In genomic region chr20:37744347-37744746, GRCh38 we compare ENCODE assay signal across 20 cellular contexts.
"Had no signal": no experiment of that assay in that cellular context is flagged by ENCODE, and none has a peak within 500 bp of the region (broad histone marks: within the 10 kb centered on the region; RNA-seq: fewer than 3 reads in every experiment).

No MANE protein-coding gene starts in this region.

- H3K4me3 ChIP-seq: coronary artery, esophagus squamous epithelium, gastrocnemius medialis, left ventricle myocardium inferior, spleen, tibial artery had no signal

- H3K9me3 ChIP-seq: esophagus squamous epithelium, gastrocnemius medialis, spleen, tibial artery had no signal

- H3K27ac Mint-ChIP-seq: activated CD4-positive, alpha-beta T cell treated with anti-CD3 and anti-CD28 coated beads, Interleukin-2, amount 10 ng/mL, durations not matched to agents 24 days and 14 days; activated T-cell treated with anti-CD3 and anti-CD28 coated beads, Interleukin-2, amount 50 U/mL, for 72 hours; mesothelial cell of epicardium; natural killer cell treated with Interleukin-12 subunit alpha and Interleukin-12 subunit beta and Interleukin-15 and Interleukin-18, amount 100 ng/mL, for 72 hours; progenitor cell of endocrine pancreas had no signal

- DNase-seq: activated CD4-positive, alpha-beta T cell treated with anti-CD3 and anti-CD28 coated beads, Interleukin-2, amount 10 ng/mL, durations not matched to agents 24 days and 14 days; activated effector memory CD4-positive, alpha-beta T cell treated with anti-CD3 and anti-CD28 coated beads, Interleukin-2, amount 50 U/mL, for 16 hours; activated T-cell treated with anti-CD3 and anti-CD28 coated beads, Interleukin-2, amount 50 U/mL, for 72 hours; amygdala; cerebellar nuclear complex; esophagus squamous epithelium; gastrocnemius medialis; hippocampal formation; left ventricle myocardium inferior; retina; spleen; stimulated activated CD4-positive, alpha-beta T cell treated with anti-CD3 and anti-CD28 coated beads, Interleukin-4, amount 100 ng/mL, for 24 hours; stimulated activated naive CD8-positive, alpha-beta T cell treated with anti-CD3 and anti-CD28 coated beads, Interleukin-15, Interleukin-2, amounts not matched to agents 100 U/mL and 50 U/mL, for 24 hours; substantia nigra; tibial artery had no signal

- H3K9me3 Mint-ChIP-seq: activated CD4-positive, alpha-beta T cell treated with anti-CD3 and anti-CD28 coated beads, Interleukin-2, amount 10 ng/mL, durations not matched to agents 24 days and 14 days; activated naive CD4-positive, alpha-beta T cell treated with anti-CD3 and anti-CD28 coated beads, Interleukin-2, amount 50 U/mL, for 72 hours; activated T-cell treated with anti-CD3 and anti-CD28 coated beads, Interleukin-2, amount 50 U/mL, for 72 hours; mesothelial cell of epicardium; natural killer cell treated with Interleukin-12 subunit alpha and Interleukin-12 subunit beta and Interleukin-15 and Interleukin-18, amount 100 ng/mL, for 72 hours had no signal

- H3K27me3 ChIP-seq: esophagus squamous epithelium, gastrocnemius medialis, spleen, tibial artery had no signal

- H3K4me1 Mint-ChIP-seq: mesothelial cell of epicardium had no signal

- H3K4me3 Mint-ChIP-seq: activated CD4-positive, alpha-beta T cell treated with anti-CD3 and anti-CD28 coated beads, Interleukin-2, amount 10 ng/mL, durations not matched to agents 24 days and 14 days; activated T-cell treated with anti-CD3 and anti-CD28 coated beads, Interleukin-2, amount 50 U/mL, for 72 hours; mesothelial cell of epicardium; natural killer cell treated with Interleukin-12 subunit alpha and Interleukin-12 subunit beta and Interleukin-15 and Interleukin-18, amount 100 ng/mL, for 72 hours had no signal

- ATAC-seq: activated naive CD4-positive, alpha-beta T cell treated with anti-CD3 and anti-CD28 coated beads, Interleukin-2, amount 50 U/mL, for 72 hours; activated T-cell treated with anti-CD3 and anti-CD28 coated beads, Interleukin-2, amount 50 U/mL, for 72 hours; gastrocnemius medialis; natural killer cell treated with Interleukin-12 subunit alpha and Interleukin-12 subunit beta and Interleukin-15 and Interleukin-18, amount 100 ng/mL, for 72 hours; stimulated activated naive CD8-positive, alpha-beta T cell treated with anti-CD3 and anti-CD28 coated beads, Interleukin-15, Interleukin-2, amounts not matched to agents 100 U/mL and 50 U/mL, for 24 hours had no signal

- H3K4me1 ChIP-seq: esophagus squamous epithelium had no signal

- H3K27ac ChIP-seq: coronary artery, esophagus squamous epithelium, gastrocnemius medialis, left ventricle myocardium inferior, tibial artery had no signal

- H3K27me3 Mint-ChIP-seq: activated CD4-positive, alpha-beta T cell treated with anti-CD3 and anti-CD28 coated beads, Interleukin-2, amount 10 ng/mL, durations not matched to agents 24 days and 14 days; natural killer cell treated with Interleukin-12 subunit alpha and Interleukin-12 subunit beta and Interleukin-15 and Interleukin-18, amount 100 ng/mL, for 72 hours; progenitor cell of endocrine pancreas had no signal
